ENCODE assay signal across 13 cellular contexts in genomic region chr7:15687645-15688025, GRCh38. TPM values are rescaled to one million over a fixed set of nuclear protein-coding genes. Genes with fewer than 3 reads are reported as not detected.
DNase-seq lines count a peak whose midpoint lies in the region; ATAC-seq, FAIRE-seq and TF ChIP-seq lines count a peak whose summit lies in the region.
"Had no signal": no experiment of that assay in that cellular context is flagged by ENCODE, and none has a peak within 500 bp of the region (broad histone marks: within the 10 kb centered on the region; RNA-seq: fewer than 3 reads in every experiment).

No MANE protein-coding gene starts in this region.

- no peak for DNase-seq in astrocyte of the cerebellum (ENCODE audit: low read depth)
- peak; percentile 30 for DNase-seq in iPS-NIHi7 (ENCODE audit: extremely low spot score)
- peak in 1 of 2 donors; percentile 28 for DNase-seq in gastrocnemius medialis
- DNase-seq in T-helper 2 cell = no peak
- no peak for DNase-seq in effector CD4-positive, alpha-beta T cell
- DNase-seq in NCI-H2029 treated with DMSO at 0.1 percent for 48 hours (lab: John Stamatoyannopoulos, UW) = no peak
- DNase-seq in kidney = no peak
- DNase-seq: activated T-cell treated with anti-CD3 and anti-CD28 coated beads, Interleukin-2, amount 50 U/mL, for 48 hours; stimulated activated naive CD4-positive, alpha-beta T cell had no signal

- peak in 1 of 2 donors; percentile 11 for TF ChIP-seq POLR2A in gastrocnemius medialis (IDR thresholded peaks at IDR 0.05)

- FAIRE-seq in kidney (lab: Jason Lieb, UNC) = no peak
- FAIRE-seq: colon, GM12891 had no signal

- no peak for ATAC-seq in gastrocnemius medialis

- H3K27ac ChIP-seq in gastrocnemius medialis (peak overlapping the region; percentile 83 to 86 (median 84)), kidney (ENCODE audit: low read depth in 2 of 2, low read length in 2 of 2) (no peak overlapping the region)

- peak; percentile 5 for TF ChIP-seq CTCF in astrocyte of the cerebellum (IDR thresholded peaks at IDR 0.05; ENCODE audit: low read depth, low read length, missing control alignments)
- no peak for TF ChIP-seq CTCF in gastrocnemius medialis (IDR thresholded peaks at IDR 0.05 in 4 of 5, conservative IDR thresholded peaks at IDR 0.05 in 1 of 5)
- TF ChIP-seq CTCF in kidney (IDR thresholded peaks at IDR 0.05; ENCODE audit: borderline replicate concordance, extremely low read depth, insufficient read depth) = no peak

- peaks cover 12% of the 10 kb centered on the region for H3K4me1 ChIP-seq in ES-I3 (ENCODE audit: insufficient read depth, low read length)
- no peaks in the 10 kb centered on the region for H3K4me1 ChIP-seq in gastrocnemius medialis
- H3K4me1 ChIP-seq in kidney (ENCODE audit: control insufficient read depth in 1 of 2, insufficient read depth in 1 of 2, low read depth in 1 of 2, low read length in 2 of 2) = peaks cover 2 to 10% of the 10 kb centered on the region in 2 donors

- H3K9ac ChIP-seq in ES-I3 (ENCODE audit: low read depth, low read length) = peak overlapping the region; percentile 29; the same call in 1 of the 2 replicates
- no peak overlapping the region for H3K9ac ChIP-seq in kidney (ENCODE audit: low read length in 2 of 2)

- in situ Hi-C loops in astrocyte of the cerebellum (cut with HindIII; ENCODE audit: low sequenced_read_pairs) = no loop called here
- in situ Hi-C loops in gastrocnemius medialis (cut with MboI; ENCODE audit: low sequenced_read_pairs in 4 of 4) = loop anchor here in 2 of 4 donors (10.0 to 25.0 kb wide), 2 partner anchors 375 to 377 kb away; no protein-coding TSS in a partner anchor

- H3K27me3 ChIP-seq in gastrocnemius medialis = peaks cover 8 to 46% (median 44%) of the 10 kb centered on the region in 3 donors

- no peaks in the 10 kb centered on the region for H3K36me3 ChIP-seq in ES-I3 (ENCODE audit: insufficient read depth, low read length)
- H3K36me3 ChIP-seq in gastrocnemius medialis = no peaks in the 10 kb centered on the region
- H3K36me3 ChIP-seq in kidney (ENCODE audit: control insufficient read depth in 1 of 2, insufficient read depth in 2 of 2, low read length in 2 of 2) = no peaks in the 10 kb centered on the region

- intact Hi-C loops in gastrocnemius medialis (cut with DNase I; ENCODE audit: low total_unique reads) = loop anchor here (2.0 to 5.0 kb wide), 2 partner anchors 130 to 377 kb away; no protein-coding TSS in a partner anchor
- intact Hi-C loops in kidney (cut with DNase I) = no loop called here

- H3K9me3 ChIP-seq in ES-I3 (ENCODE audit: control insufficient read depth, insufficient read depth, low read length) (no peaks in the 10 kb centered on the region), gastrocnemius medialis (no peaks in the 10 kb centered on the region), kidney (ENCODE audit: control insufficient read depth in 1 of 2, low read length in 2 of 2) (no peaks in the 10 kb centered on the region)

- H3K4me3 ChIP-seq in astrocyte of the cerebellum (ENCODE audit: low read depth, low read length) (no peak overlapping the region), gastrocnemius medialis (peak overlapping the region; percentile 58 to 70 (median 64)), kidney (ENCODE audit: low read length in 2 of 2) (peak overlapping the region in 1 of 2 donors; percentile 6)

RNA-seq across cellular contexts. Expression of gene MEOX2, which starts 1.2 kb away (rescaled TPM):
- total RNA-seq in gastrocnemius medialis (10 to 100 TPM in 1 of 4 donors, 1 to 10 TPM in 3; 4.3 to 16.2 (median 7.3) TPM), kidney (1.2 TPM)
- not detected for polyA plus RNA-seq in kidney (ENCODE audit: insufficient read depth, low read depth, low replicate concordance)
- polyA plus RNA-seq: CD14-positive monocyte had no signal

Comparison
In these comparisons a context has a peak if more than half of its experiments do, and no peak if none do; other contexts are left out.
1. H3K27ac ChIP-seq: peak in gastrocnemius medialis (4 of 4); none in kidney (0 of 2).